In the genomic region with DNA sequence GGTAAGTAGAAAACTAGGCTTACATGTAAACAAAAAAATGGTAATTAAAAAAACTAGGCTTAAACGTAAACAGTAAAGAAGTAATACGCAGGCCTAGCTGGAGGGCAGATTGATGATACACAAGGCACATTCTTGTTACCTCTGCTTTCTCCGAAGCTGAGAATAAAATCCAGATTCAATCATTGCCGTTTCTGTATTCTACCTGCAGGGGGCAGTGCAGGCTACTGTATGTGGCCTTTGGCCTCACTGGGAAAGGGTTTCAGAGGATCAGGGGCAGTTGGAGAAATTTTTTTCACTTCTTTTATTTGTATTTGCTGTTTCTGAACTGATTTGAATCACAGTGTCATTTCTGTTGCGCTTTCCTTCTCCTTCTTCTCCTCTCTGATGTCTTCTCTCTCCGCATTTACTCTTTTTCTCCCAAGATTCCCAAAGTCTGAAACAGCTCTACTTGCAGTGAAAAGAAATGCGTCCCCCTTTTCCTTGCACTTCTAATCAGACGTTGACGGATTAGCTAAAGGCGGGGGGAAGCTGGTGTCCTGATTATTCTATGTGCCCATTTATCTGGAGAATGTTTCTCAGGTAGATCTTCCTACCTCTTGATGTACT, we compare ENCODE assay signal across 9 cellular contexts.
DNase-seq lines count a peak whose midpoint lies in the region; ATAC-seq and TF ChIP-seq lines count a peak whose summit lies in the region.
"Had no signal": no experiment of that assay in that cellular context is flagged by ENCODE, and none has a peak within 500 bp of the region (broad histone marks: within the 10 kb centered on the region; RNA-seq: fewer than 3 reads in every experiment).

No MANE protein-coding gene starts in this region.

- peaks cover 7% of the 10 kb centered on the region for H3K4me1 Mint-ChIP-seq in activated CD8-positive, alpha-beta T cell treated with anti-CD3 and anti-CD28 coated beads, Interleukin-2, amount 10 ng/mL, durations not matched to agents 7 days and 5 days (ENCODE audit: low read depth)
- H3K4me1 Mint-ChIP-seq in endothelial cell (ENCODE audit: unreplicated experiment): no peaks in the 10 kb centered on the region
- H3K4me1 Mint-ChIP-seq in natural killer cell treated with Interleukin-12 subunit alpha and Interleukin-12 subunit beta and Interleukin-15 and Interleukin-18, amount 100 ng/mL, for 72 hours (ENCODE audit: low read depth in 2 of 2): peaks cover 20 to 24% of the 10 kb centered on the region in 2 donors

- H3K9me3 ChIP-seq in DOHH2 (ENCODE audit: control insufficient read depth, insufficient read depth, low read length): no peaks in the 10 kb centered on the region

- no peak overlapping the region for H3K27ac ChIP-seq in DOHH2 (ENCODE audit: low read depth, low read length)

- H3K4me3 ChIP-seq in DOHH2 (ENCODE audit: low read length): no peak overlapping the region

- H3K79me2 ChIP-seq in DOHH2 (ENCODE audit: control insufficient read depth, low read length): no peaks in the 10 kb centered on the region

- H3K27ac Mint-ChIP-seq in activated CD8-positive, alpha-beta T cell treated with anti-CD3 and anti-CD28 coated beads, Interleukin-2, amount 10 ng/mL, durations not matched to agents 7 days and 5 days: no peak overlapping the region
- H3K27ac Mint-ChIP-seq in endothelial cell (ENCODE audit: unreplicated experiment): no peak overlapping the region
- H3K27ac Mint-ChIP-seq in natural killer cell treated with Interleukin-12 subunit alpha and Interleukin-12 subunit beta and Interleukin-15 and Interleukin-18, amount 100 ng/mL, for 72 hours: peak overlapping the region; percentile 17 to 69
- H3K27ac Mint-ChIP-seq: activated naive CD8-positive, alpha-beta T cell had no signal

- ATAC-seq in HG02798 (IDR thresholded peaks at IDR 0.05; ENCODE audit: poor library complexity, unreplicated experiment) (peak; percentile 61), GM18867 (IDR thresholded peaks at IDR 0.05; ENCODE audit: unreplicated experiment) (no peak)
- ATAC-seq in activated CD8-positive, alpha-beta T cell treated with anti-CD3 and anti-CD28 coated beads, Interleukin-2, amount 10 ng/mL, durations not matched to agents 7 days and 5 days: no peak
- ATAC-seq in natural killer cell treated with Interleukin-12 subunit alpha and Interleukin-12 subunit beta and Interleukin-15 and Interleukin-18, amount 100 ng/mL, for 72 hours: peak; percentile 78 to 79

- TF ChIP-seq CTCF in DOHH2 (IDR thresholded peaks at IDR 0.05; ENCODE audit: low read depth, low read length, poor library complexity, severe bottlenecking): peak; percentile 85
- peak; percentile 86 for TF ChIP-seq CTCF in endothelial cell (IDR thresholded peaks at IDR 0.05; ENCODE audit: unreplicated experiment)

- no peaks in the 10 kb centered on the region for H3K9me2 ChIP-seq in DOHH2 (replicated peaks; ENCODE audit: control insufficient read depth, low read length)

- H3K4me3 Mint-ChIP-seq in activated CD8-positive, alpha-beta T cell treated with anti-CD3 and anti-CD28 coated beads, Interleukin-2, amount 10 ng/mL, durations not matched to agents 7 days and 5 days: no peak overlapping the region
- no peak overlapping the region for H3K4me3 Mint-ChIP-seq in endothelial cell (ENCODE audit: unreplicated experiment)
- peak overlapping the region; percentile 33 for H3K4me3 Mint-ChIP-seq in natural killer cell treated with Interleukin-12 subunit alpha and Interleukin-12 subunit beta and Interleukin-15 and Interleukin-18, amount 100 ng/mL, for 72 hours
- H3K4me3 Mint-ChIP-seq: activated naive CD8-positive, alpha-beta T cell had no signal

- H3K27me3 ChIP-seq in DOHH2 (ENCODE audit: control insufficient read depth, low read length): no peaks in the 10 kb centered on the region

- H3K36me3 Mint-ChIP-seq in activated CD8-positive, alpha-beta T cell treated with anti-CD3 and anti-CD28 coated beads, Interleukin-2, amount 10 ng/mL, durations not matched to agents 7 days and 5 days (ENCODE audit: low read depth): no peaks in the 10 kb centered on the region
- H3K36me3 Mint-ChIP-seq in endothelial cell (ENCODE audit: low read depth, unreplicated experiment): no peaks in the 10 kb centered on the region
- peaks cover 6% of the 10 kb centered on the region for H3K36me3 Mint-ChIP-seq in natural killer cell treated with Interleukin-12 subunit alpha and Interleukin-12 subunit beta and Interleukin-15 and Interleukin-18, amount 100 ng/mL, for 72 hours
- H3K36me3 Mint-ChIP-seq: activated naive CD8-positive, alpha-beta T cell had no signal

- peak; percentile 57 for DNase-seq in NCI-H69 (lab: John Stamatoyannopoulos, UW)
- DNase-seq in activated CD8-positive, alpha-beta T cell treated with anti-CD3 and anti-CD28 coated beads, Interleukin-2, amount 10 ng/mL, durations not matched to agents 7 days and 5 days: peak; percentile 77
- peak; percentile 70 for DNase-seq in endothelial cell (ENCODE audit: low spot score)
- DNase-seq in natural killer cell treated with Interleukin-12 subunit alpha and Interleukin-12 subunit beta and Interleukin-15 and Interleukin-18, amount 100 ng/mL, for 72 hours (ENCODE audit: low spot score): peak; percentile 78
- peak; percentile 78 for DNase-seq in superior temporal gyrus (ENCODE audit: extremely low spot score)

- no peak overlapping the region for H3K4me2 ChIP-seq in DOHH2 (ENCODE audit: low read length)

- POLR2A ChIA-PET in activated CD8-positive, alpha-beta T cell treated with anti-CD3 and anti-CD28 coated beads, Interleukin-2, amount 10 ng/mL, durations not matched to agents 7 days and 5 days (lab: Charles Lee): interaction anchor here (0.8 to 0.9 kb wide), 2 partner anchors 69 to 160 kb away, joined by 4 read pairs; no protein-coding TSS in a partner anchor

- H3K9me3 Mint-ChIP-seq in activated CD8-positive, alpha-beta T cell treated with anti-CD3 and anti-CD28 coated beads, Interleukin-2, amount 10 ng/mL, durations not matched to agents 7 days and 5 days (ENCODE audit: insufficient read depth): no peaks in the 10 kb centered on the region
- no peaks in the 10 kb centered on the region for H3K9me3 Mint-ChIP-seq in endothelial cell (ENCODE audit: unreplicated experiment)
- peaks cover 4% of the 10 kb centered on the region for H3K9me3 Mint-ChIP-seq in natural killer cell treated with Interleukin-12 subunit alpha and Interleukin-12 subunit beta and Interleukin-15 and Interleukin-18, amount 100 ng/mL, for 72 hours

- H4K20me1 ChIP-seq in DOHH2 (ENCODE audit: control insufficient read depth, insufficient read depth, low read depth, low read length): no peaks in the 10 kb centered on the region

- CTCF ChIA-PET in activated CD8-positive, alpha-beta T cell treated with anti-CD3 and anti-CD28 coated beads, Interleukin-2, amount 10 ng/mL, durations not matched to agents 7 days and 5 days (lab: Charles Lee): interaction anchor here (0.6 to 9.5 kb wide), 48 partner anchors 9 to 507 kb away, joined by 3 to 298 read pairs (median 4); partner anchors contain the start of gene MCTP2

- H3K4me1 ChIP-seq in DOHH2 (ENCODE audit: control insufficient read depth, low read length): peaks cover 9% of the 10 kb centered on the region

- peaks cover 18% of the 10 kb centered on the region for H3K27me3 Mint-ChIP-seq in activated CD8-positive, alpha-beta T cell treated with anti-CD3 and anti-CD28 coated beads, Interleukin-2, amount 10 ng/mL, durations not matched to agents 7 days and 5 days (ENCODE audit: low read depth)
- H3K27me3 Mint-ChIP-seq in endothelial cell (ENCODE audit: unreplicated experiment): peaks cover 1% of the 10 kb centered on the region
- no peaks in the 10 kb centered on the region for H3K27me3 Mint-ChIP-seq in natural killer cell treated with Interleukin-12 subunit alpha and Interleukin-12 subunit beta and Interleukin-15 and Interleukin-18, amount 100 ng/mL, for 72 hours

- no peaks in the 10 kb centered on the region for H3F3A ChIP-seq in DOHH2 (ENCODE audit: control insufficient read depth, insufficient read depth)

- no peaks in the 10 kb centered on the region for H3K36me3 ChIP-seq in DOHH2 (ENCODE audit: control insufficient read depth, low read length)

Comparison
In these comparisons a context has a peak if more than half of its experiments do, and no peak if none do; other contexts are left out.
1. ATAC-seq: peak in HG02798 (single experiment) and natural killer cell treated with Interleukin-12 subunit alpha and Interleukin-12 subunit beta and Interleukin-15 and Interleukin-18, amount 100 ng/mL, for 72 hours (2 of 2); none in activated CD8-positive, alpha-beta T cell treated with anti-CD3 and anti-CD28 coated beads, Interleukin-2, amount 10 ng/mL, durations not matched to agents 7 days and 5 days (single experiment) and GM18867 (single experiment).
2. H3K27ac Mint-ChIP-seq: peak in natural killer cell treated with Interleukin-12 subunit alpha and Interleukin-12 subunit beta and Interleukin-15 and Interleukin-18, amount 100 ng/mL, for 72 hours (2 of 2); none in activated CD8-positive, alpha-beta T cell treated with anti-CD3 and anti-CD28 coated beads, Interleukin-2, amount 10 ng/mL, durations not matched to agents 7 days and 5 days (single experiment) and endothelial cell (single experiment).
3. Peak in every context shown above with its lines, with median percentiles within 50 percentile points of each other: DNase-seq.